ENCODE assay signal across 10 cellular contexts in the genomic region with DNA sequence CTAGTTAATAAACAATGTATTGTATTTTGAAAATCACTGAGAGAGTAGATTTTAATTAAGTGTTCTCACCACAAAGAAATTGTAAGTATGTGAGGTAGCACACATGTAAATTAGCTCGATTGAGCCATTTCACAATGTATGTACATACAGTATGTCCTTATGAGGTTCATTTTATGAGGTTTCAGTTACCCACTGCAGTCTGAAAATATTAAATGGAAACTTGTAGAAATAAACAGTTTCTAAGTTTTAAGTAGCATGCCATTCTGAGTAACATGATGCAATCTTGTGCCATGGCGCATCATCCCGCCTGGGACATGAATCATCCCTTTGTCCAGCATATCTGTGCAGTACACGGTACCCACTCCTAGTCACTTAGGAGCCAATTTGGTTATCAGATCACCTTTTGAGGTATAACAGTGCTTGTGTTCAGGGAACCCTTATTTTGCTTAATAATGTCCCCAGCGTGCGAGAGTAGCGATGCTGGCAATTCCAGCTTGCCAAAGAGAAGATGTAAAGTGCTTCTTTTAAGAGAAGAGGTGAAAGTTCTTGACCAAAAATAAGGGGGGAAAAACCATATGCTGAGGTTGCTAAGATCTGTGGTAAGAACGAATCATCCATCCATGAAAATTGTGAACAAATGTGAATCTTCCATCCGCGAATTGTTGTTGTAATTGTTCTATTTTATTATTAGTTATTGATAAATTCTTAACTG.
DNase-seq lines count a peak whose midpoint lies in the region; ATAC-seq and TF ChIP-seq lines count a peak whose summit lies in the region.
"Had no signal": no experiment of that assay in that cellular context is flagged by ENCODE, and none has a peak within 500 bp of the region (broad histone marks: within the 10 kb centered on the region; RNA-seq: fewer than 3 reads in every experiment).

No MANE protein-coding gene starts in this region.

- H3K27ac Mint-ChIP-seq in CD4-positive, alpha-beta T cell: peak overlapping the region; percentile 48
- H3K27ac Mint-ChIP-seq in activated naive CD4-positive, alpha-beta T cell treated with anti-CD3 and anti-CD28 coated beads, Interleukin-2, amount 50 U/mL, for 72 hours: peak overlapping the region; percentile 84 to 91
- H3K27ac Mint-ChIP-seq in naive thymus-derived CD8-positive, alpha-beta T cell: peak overlapping the region; percentile 4 to 88 (median 59)
- H3K27ac Mint-ChIP-seq: activated naive CD8-positive, alpha-beta T cell treated with anti-CD3 and anti-CD28 coated beads, Interleukin-2, amount 10 ng/mL, durations not matched to agents 7 days and 5 days; nephron had no signal

- no peak overlapping the region for H3K27ac ChIP-seq in CD4-positive, alpha-beta T cell (ENCODE audit: low read depth, low read length)

- ATAC-seq in CD4-positive, alpha-beta T cell (ENCODE audit: poor library complexity): no peak
- peak; percentile 83 to 95 for ATAC-seq in activated naive CD4-positive, alpha-beta T cell treated with anti-CD3 and anti-CD28 coated beads, Interleukin-2, amount 50 U/mL, for 72 hours
- no peak for ATAC-seq in naive thymus-derived CD8-positive, alpha-beta T cell
- ATAC-seq in GM18861 (IDR thresholded peaks at IDR 0.05; ENCODE audit: unreplicated experiment): no peak

- H3K27me3 ChIP-seq in CD4-positive, alpha-beta T cell (ENCODE audit: control insufficient read depth, insufficient read depth, low read length): no peaks in the 10 kb centered on the region

- no peaks in the 10 kb centered on the region for H3K27me3 Mint-ChIP-seq in CD4-positive, alpha-beta T cell
- H3K27me3 Mint-ChIP-seq in naive thymus-derived CD8-positive, alpha-beta T cell: no peaks in the 10 kb centered on the region
- H3K27me3 Mint-ChIP-seq: activated naive CD8-positive, alpha-beta T cell treated with anti-CD3 and anti-CD28 coated beads, Interleukin-2, amount 10 ng/mL, durations not matched to agents 7 days and 5 days had no signal

- POLR2A ChIA-PET in CD4-positive, alpha-beta T cell (lab: Charles Lee): no interaction called here
- POLR2A ChIA-PET in naive thymus-derived CD8-positive, alpha-beta T cell (lab: Charles Lee): interaction anchor here (0.5 kb wide), 1 partner anchor 488 kb away, joined by 4 read pairs; no protein-coding TSS in a partner anchor

- H3K4me1 Mint-ChIP-seq in CD4-positive, alpha-beta T cell (ENCODE audit: low read depth): peaks cover 88% of the 10 kb centered on the region
- peaks cover 36 to 89% (median 79%) of the 10 kb centered on the region in 4 donors for H3K4me1 Mint-ChIP-seq in naive thymus-derived CD8-positive, alpha-beta T cell

- no peaks in the 10 kb centered on the region for H3K9me3 ChIP-seq in CD4-positive, alpha-beta T cell (ENCODE audit: control insufficient read depth, low read length)

- peaks cover 77% of the 10 kb centered on the region for H3K36me3 Mint-ChIP-seq in CD4-positive, alpha-beta T cell (ENCODE audit: low read depth)
- peaks cover 8 to 52% of the 10 kb centered on the region in 2 donors for H3K36me3 Mint-ChIP-seq in activated naive CD4-positive, alpha-beta T cell treated with anti-CD3 and anti-CD28 coated beads, Interleukin-2, amount 50 U/mL, for 72 hours
- peaks cover 1 to 67% (median 13%) of the 10 kb centered on the region in 3 donors for H3K36me3 Mint-ChIP-seq in naive thymus-derived CD8-positive, alpha-beta T cell

- TF ChIP-seq CTCF in CD4-positive, alpha-beta T cell (IDR thresholded peaks at IDR 0.05): no peak

- H3K4me3 Mint-ChIP-seq in CD4-positive, alpha-beta T cell: no peak overlapping the region
- peak overlapping the region in 4 of 10 donors; percentile 11 to 30 (median 20) for H3K4me3 Mint-ChIP-seq in naive thymus-derived CD8-positive, alpha-beta T cell
- H3K4me3 Mint-ChIP-seq: activated naive CD8-positive, alpha-beta T cell treated with anti-CD3 and anti-CD28 coated beads, Interleukin-2, amount 10 ng/mL, durations not matched to agents 7 days and 5 days; nephron had no signal

- intact Hi-C loops in CD4-positive, alpha-beta T cell (cut with DNase I, micrococcal nuclease): no loop called here
- intact Hi-C loops in cardiac septum (cut with DNase I): no loop called here

- no peaks in the 10 kb centered on the region for H3K9me3 Mint-ChIP-seq in CD4-positive, alpha-beta T cell
- no peaks in the 10 kb centered on the region for H3K9me3 Mint-ChIP-seq in activated naive CD4-positive, alpha-beta T cell treated with anti-CD3 and anti-CD28 coated beads, Interleukin-2, amount 50 U/mL, for 72 hours
- H3K9me3 Mint-ChIP-seq in naive thymus-derived CD8-positive, alpha-beta T cell: no peaks in the 10 kb centered on the region
- H3K9me3 Mint-ChIP-seq: activated naive CD8-positive, alpha-beta T cell treated with anti-CD3 and anti-CD28 coated beads, Interleukin-2, amount 10 ng/mL, durations not matched to agents 7 days and 5 days; nephron had no signal

- CTCF ChIA-PET in CD4-positive, alpha-beta T cell (lab: Charles Lee): interaction anchor here (2.2 kb wide), 1 partner anchor 8 kb away, joined by 16 read pairs; no protein-coding TSS in a partner anchor

- no peak for DNase-seq in CD4-positive, alpha-beta T cell
- DNase-seq in NOMO-1 treated with DMSO at 0.1 percent for 48 hours (lab: John Stamatoyannopoulos, UW; ENCODE audit: unreplicated experiment): peak; percentile 26
- DNase-seq in activated naive CD4-positive, alpha-beta T cell treated with anti-CD3 and anti-CD28 coated beads, Interleukin-2, amount 50 U/mL, for 72 hours (ENCODE audit: low spot score in 2 of 2): peak; percentile 24 to 60
- DNase-seq in naive thymus-derived CD8-positive, alpha-beta T cell: no peak
- no peak for DNase-seq in cardiac septum (ENCODE audit: low spot score)
- no peak for DNase-seq in epidermal melanocyte (ENCODE audit: insufficient read length, low spot score)
- no peak for DNase-seq in mesenteric fat pad (ENCODE audit: low spot score)
- DNase-seq: activated naive CD8-positive, alpha-beta T cell treated with anti-CD3 and anti-CD28 coated beads, Interleukin-2, amount 10 ng/mL, durations not matched to agents 7 days and 5 days had no signal

Comparison
In these comparisons a context has a peak if more than half of its experiments do, and no peak if none do; other contexts are left out.
1. ATAC-seq: peak in activated naive CD4-positive, alpha-beta T cell treated with anti-CD3 and anti-CD28 coated beads, Interleukin-2, amount 50 U/mL, for 72 hours (2 of 2); none in CD4-positive, alpha-beta T cell (single experiment), naive thymus-derived CD8-positive, alpha-beta T cell (0 of 2) and GM18861 (single experiment).
2. DNase-seq: peak in NOMO-1 treated with DMSO at 0.1 percent for 48 hours (single experiment) and activated naive CD4-positive, alpha-beta T cell treated with anti-CD3 and anti-CD28 coated beads, Interleukin-2, amount 50 U/mL, for 72 hours (2 of 2); none in CD4-positive, alpha-beta T cell (0 of 10), naive thymus-derived CD8-positive, alpha-beta T cell (0 of 10), cardiac septum (single experiment), epidermal melanocyte (single experiment) and mesenteric fat pad (single experiment).
3. Peak in every context shown above with its lines, with median percentiles within 50 percentile points of each other: H3K27ac Mint-ChIP-seq.